ENCODE assay signal across 13 cellular contexts in the genomic region with DNA sequence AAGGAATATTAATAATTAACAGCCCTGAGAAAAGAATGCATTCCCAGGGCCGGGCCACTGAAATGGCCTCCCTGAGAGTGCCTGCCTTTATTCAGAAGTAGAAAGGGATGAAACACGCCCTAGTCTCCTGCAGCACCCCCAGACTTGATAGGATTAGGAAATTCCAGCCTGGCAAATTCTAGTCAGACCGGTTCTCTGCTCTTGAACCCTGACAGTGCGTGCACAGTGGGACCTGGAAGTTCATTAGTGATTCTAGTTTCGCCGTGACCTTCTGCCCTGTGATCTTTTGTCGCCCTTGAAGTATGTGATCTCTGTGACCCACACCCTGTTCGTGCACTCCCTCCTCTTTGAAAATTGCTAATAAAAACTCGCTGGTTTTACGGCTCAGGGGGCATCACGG. TPM values are rescaled to one million over a fixed set of nuclear protein-coding genes. Genes with fewer than 3 reads are reported as not detected.
DNase-seq lines count a peak whose midpoint lies in the region; ATAC-seq and TF ChIP-seq lines count a peak whose summit lies in the region.
"Had no signal": no experiment of that assay in that cellular context is flagged by ENCODE, and none has a peak within 500 bp of the region (broad histone marks: within the 10 kb centered on the region; RNA-seq: fewer than 3 reads in every experiment).

No MANE protein-coding gene starts in this region.

- H3K4me3 ChIP-seq in PC-9, result peak overlapping the region; percentile 82; the same call in 1 of the 2 replicates
- no peak overlapping the region for H3K4me3 ChIP-seq in lower lobe of right lung
- no peak overlapping the region for H3K4me3 ChIP-seq in A673 (ENCODE audit: low read depth, low read length, poor library complexity, severe bottlenecking)
- H3K4me3 ChIP-seq: coronary artery, thoracic aorta had no signal

- no peak for TF ChIP-seq CTCF in PC-9 (conservative IDR thresholded peaks at IDR 0.05)
- TF ChIP-seq CTCF in lower lobe of right lung (IDR thresholded peaks at IDR 0.05), result no peak
- no peak for TF ChIP-seq CTCF in A673 (conservative IDR thresholded peaks at IDR 0.05; ENCODE audit: low read depth, low read length)

- CTCF ChIA-PET in PC-9 (lab: Charles Lee), result interaction anchor here (1.2 to 1.9 kb wide), 2 partner anchors 47 to 230 kb away, joined by 3 to 6 read pairs; no protein-coding TSS in a partner anchor
- CTCF ChIA-PET in A673 (lab: Charles Lee), result no interaction called here

- BruUV-seq in PC-9 (replicated peaks; lab: Mats Ljungman, UMichigan) (no TSS peak), A673 (replicated peaks; lab: Mats Ljungman, UMichigan) (no TSS peak)

- peaks cover 22% of the 10 kb centered on the region for H4K20me1 ChIP-seq in PC-9 (ENCODE audit: insufficient read depth)

- intact Hi-C loops in PC-9 (cut with micrococcal nuclease; ENCODE audit: unreplicated experiment), result loop anchor here (5.0 kb wide), 2 partner anchors 114 to 339 kb away; a partner anchor contains a TSS
- intact Hi-C loops in lower lobe of right lung (cut with DNase I), result no loop called here
- intact Hi-C loops in A673 (cut with micrococcal nuclease; ENCODE audit: unreplicated experiment), result no loop called here

- H3K4me1 ChIP-seq in PC-9 (replicated peaks; ENCODE audit: insufficient read depth), result peaks cover 52% of the 10 kb centered on the region
- peaks cover 36% of the 10 kb centered on the region for H3K4me1 ChIP-seq in lower lobe of right lung
- H3K4me1 ChIP-seq in A673 (ENCODE audit: insufficient read depth, low read length, poor library complexity, severe bottlenecking), result peaks cover 30% of the 10 kb centered on the region

- no peak overlapping the region for H2AFZ ChIP-seq in PC-9

- H3F3A ChIP-seq in PC-9 (ENCODE audit: insufficient read depth, low read depth), result peaks cover 61% of the 10 kb centered on the region

- no peaks in the 10 kb centered on the region for H3K9me2 ChIP-seq in PC-9 (ENCODE audit: insufficient read depth)

- peak overlapping the region; percentile 94 for H3K4me2 ChIP-seq in PC-9

- H3K36me3 ChIP-seq in PC-9 (ENCODE audit: low read depth) (peaks cover 14% of the 10 kb centered on the region; the same call in 1 of the 2 replicates), lower lobe of right lung (peaks cover 19% of the 10 kb centered on the region), A673 (ENCODE audit: insufficient read depth, low read length, poor library complexity, severe bottlenecking) (peaks cover 18% of the 10 kb centered on the region)

- POLR2A ChIA-PET in PC-9 (lab: Charles Lee; ENCODE audit: unreplicated experiment), result no interaction called here
- POLR2A ChIA-PET in A673 (lab: Charles Lee; ENCODE audit: low non-redundant PET), result no interaction called here

- H3K79me2 ChIP-seq in PC-9 (ENCODE audit: low read depth), result peaks cover 26% of the 10 kb centered on the region

- H3K27me3 ChIP-seq in PC-9 (ENCODE audit: insufficient read depth, low read depth) (no peaks in the 10 kb centered on the region), lower lobe of right lung (ENCODE audit: low read depth) (peaks cover 8% of the 10 kb centered on the region), A673 (replicated peaks; ENCODE audit: insufficient read depth, low read depth, low read length, poor library complexity) (no peaks in the 10 kb centered on the region)

- H3K9me3 ChIP-seq in PC-9 (ENCODE audit: insufficient read depth, low read depth) (no peaks in the 10 kb centered on the region), lower lobe of right lung (no peaks in the 10 kb centered on the region), A673 (ENCODE audit: low read depth, low read length, poor library complexity, severe bottlenecking) (no peaks in the 10 kb centered on the region)
- H3K9me3 ChIP-seq: thoracic aorta had no signal

- ATAC-seq in lower lobe of right lung, result no peak

- H3K27ac ChIP-seq in PC-9, result peak overlapping the region; percentile 51
- peak overlapping the region; percentile 97 for H3K27ac ChIP-seq in lower lobe of right lung
- no peak overlapping the region for H3K27ac ChIP-seq in A673 (ENCODE audit: low read depth, low read length, poor library complexity, severe bottlenecking)
- H3K27ac ChIP-seq: coronary artery, thoracic aorta had no signal

- DNase-seq in DMS153 (lab: John Stamatoyannopoulos, UW), result peak; percentile 71
- peak; percentile 48 to 61 for DNase-seq in PC-9
- peak; percentile 67 for DNase-seq in lower lobe of right lung
- DNase-seq in NCI-H2107 treated with DMSO at 0.1 percent for 48 hours (lab: John Stamatoyannopoulos, UW; ENCODE audit: unreplicated experiment), result no peak
- no peak for DNase-seq in A673 (ENCODE audit: low spot score)
- DNase-seq in NCI-H1436 (lab: John Stamatoyannopoulos, UW), result no peak
- DNase-seq: CD4-positive, CD25-positive, alpha-beta regulatory T cell; head of caudate nucleus; stimulated activated CD4-positive, alpha-beta T cell treated with anti-CD3 and anti-CD28 coated beads, Interleukin-4, amount 100 ng/mL, for 1 hour had no signal

RNA-seq across cellular contexts. Expression of a gene that starts 2.1 kb away (rescaled TPM):
- total RNA-seq in PC-9 (2021), result 2,063 and 2,645 TPM in 2 replicates
- total RNA-seq in lower lobe of right lung, result 677 TPM
- total RNA-seq in A673 (2021), result 1,211 and 1,270 TPM in 2 replicates

RNA-seq across cellular contexts. Expression of a gene that starts 25.3 kb away (rescaled TPM):
- total RNA-seq in PC-9 (2021), result 321 and 463 TPM in 2 replicates
- total RNA-seq in lower lobe of right lung, result 143 TPM
- 250 and 275 TPM in 2 replicates for total RNA-seq in A673 (2021)

RNA-seq across cellular contexts. Expression of a gene that starts 48.3 kb away (rescaled TPM):
- total RNA-seq in PC-9 (2021), result 25.5 and 33.3 TPM in 2 replicates
- 8.8 TPM for total RNA-seq in lower lobe of right lung
- total RNA-seq in A673 (2021), result 3.4 and 4.7 TPM in 2 replicates

RNA-seq across cellular contexts. Expression of a gene that starts 58.1 kb away (rescaled TPM):
- total RNA-seq in PC-9 (2021) (not detected in 2 replicates), lower lobe of right lung (not detected), A673 (2021) (not detected in 2 replicates)
- total RNA-seq: CD4-positive, CD25-positive, alpha-beta regulatory T cell; LHCN-M2; T-helper 1 cell treated with Interleukin-12 subunit alpha and Interleukin-12 subunit beta and Interleukin-4 antibody, amounts not matched to agents 30 ng/mL and 1 ng/mL, for 36 hours; thoracic aorta had no signal

RNA-seq across cellular contexts. Expression of a gene that starts 58.2 kb away (rescaled TPM):
- total RNA-seq in PC-9 (2021) (not detected in 2 replicates), lower lobe of right lung (not detected), A673 (2021) (not detected in 2 replicates)
- total RNA-seq: CD4-positive, CD25-positive, alpha-beta regulatory T cell; LHCN-M2; T-helper 1 cell treated with Interleukin-12 subunit alpha and Interleukin-12 subunit beta and Interleukin-4 antibody, amounts not matched to agents 30 ng/mL and 1 ng/mL, for 36 hours; thoracic aorta had no signal

Comparison
In these comparisons a context has a peak if more than half of its experiments do, and no peak if none do; other contexts are left out.
1. DNase-seq: peak in DMS153 (single experiment), PC-9 (2 of 2) and lower lobe of right lung (single experiment); none in NCI-H2107 treated with DMSO at 0.1 percent for 48 hours (single experiment), A673 (single experiment) and NCI-H1436 (single experiment).